In genomic region chr3:152071924-152072323, GRCh38 we compare ENCODE assay signal across 8 cellular contexts.
A peak's percentile ranks its signal among the peaks of the same experiment; 100 is the strongest.
DNase-seq lines count a peak whose midpoint lies in the region; ATAC-seq and TF ChIP-seq lines count a peak whose summit lies in the region.

No MANE protein-coding gene starts in this region.

- peaks cover 0 to 4% (median 2%) of the 10 kb centered on the region in 4 donors for H3K4me1 ChIP-seq in liver (ENCODE audit: control insufficient read depth in 4 of 4, insufficient read depth in 4 of 4, low read length in 3 of 4)

- in situ Hi-C loops in brain microvascular endothelial cell (cut with HindIII; ENCODE audit: low pct_ligation_motif_present, low sequenced_read_pairs): no loop called here

- no peak overlapping the region for H3K4me3 ChIP-seq in brain microvascular endothelial cell (ENCODE audit: low read depth, low read length)
- H3K4me3 ChIP-seq in liver (ENCODE audit: low read depth in 1 of 3, low read length in 3 of 3): no peak overlapping the region

- WGBS in liver: 17% methylated on average over 1 of the region's 1 CpG

- DNase-seq in AG08396 (ENCODE audit: low spot score) (peak; percentile 39), NAMALWA (ENCODE audit: low spot score) (peak; percentile 71), brain microvascular endothelial cell (peak; percentile 47), activated gamma-delta T cell (lab: John Stamatoyannopoulos, UW) (no peak)
- no peak for DNase-seq in activated effector memory CD4-positive, alpha-beta T cell treated with Interleukin-2 at 50 U/mL for 16 hours

- no peaks in the 10 kb centered on the region for H3K36me3 ChIP-seq in brain microvascular endothelial cell (replicated peaks)
- no peaks in the 10 kb centered on the region for H3K36me3 ChIP-seq in liver (ENCODE audit: control insufficient read depth in 4 of 4, insufficient read depth in 3 of 4, low read depth in 1 of 4, low read length in 3 of 4)

- TF ChIP-seq CTCF in GM12872 (IDR thresholded peaks at IDR 0.05; ENCODE audit: insufficient read depth, low read depth, low read length) (peak; percentile 58), brain microvascular endothelial cell (IDR thresholded peaks at IDR 0.05; ENCODE audit: low read depth, low read length, missing control alignments) (peak; percentile 66), liver (IDR thresholded peaks at IDR 0.05; ENCODE audit: low read depth, low read length, missing input control) (peak; percentile 52)

- no peak overlapping the region for H3K9ac ChIP-seq in liver (ENCODE audit: low read depth in 1 of 2, low read length in 2 of 2)

- no peak for ATAC-seq in HG03520 (IDR thresholded peaks at IDR 0.05; ENCODE audit: unreplicated experiment)

- no peak overlapping the region for H3K27ac ChIP-seq in brain microvascular endothelial cell
- no peak overlapping the region for H3K27ac ChIP-seq in liver (ENCODE audit: low read depth in 1 of 2, low read length in 2 of 2)

- peak; percentile 85 to 90 for TF ChIP-seq RAD21 in liver (IDR thresholded peaks at IDR 0.05)

- H3K27me3 ChIP-seq in brain microvascular endothelial cell (replicated peaks): no peaks in the 10 kb centered on the region
- H3K27me3 ChIP-seq in liver (ENCODE audit: control insufficient read depth in 4 of 4, insufficient read depth in 4 of 4, low read length in 3 of 4): no peaks in the 10 kb centered on the region

- no peaks in the 10 kb centered on the region for H3K9me3 ChIP-seq in liver (ENCODE audit: control insufficient read depth in 4 of 4, low read length in 3 of 4)

TF ChIP-seq in liver, 16 proteins besides CTCF, POLR2A, EP300 and RAD21:
- TF ChIP-seq YY1 (IDR thresholded peaks at IDR 0.05): peak; percentile 42
- TF ChIP-seq HNF4G (IDR thresholded peaks at IDR 0.05): no peak

Comparison
In these comparisons a context has a peak if more than half of its experiments do, and no peak if none do; other contexts are left out.
1. DNase-seq: peak in AG08396 (single experiment), NAMALWA (single experiment) and brain microvascular endothelial cell (single experiment); none in activated effector memory CD4-positive, alpha-beta T cell treated with Interleukin-2 at 50 U/mL for 16 hours (single experiment) and activated gamma-delta T cell (single experiment).
2. Peak in every context shown above with its lines, with median percentiles within 50 percentile points of each other: CTCF ChIP-seq.